ENCODE assay signal across 8 cellular contexts in the genomic region with DNA sequence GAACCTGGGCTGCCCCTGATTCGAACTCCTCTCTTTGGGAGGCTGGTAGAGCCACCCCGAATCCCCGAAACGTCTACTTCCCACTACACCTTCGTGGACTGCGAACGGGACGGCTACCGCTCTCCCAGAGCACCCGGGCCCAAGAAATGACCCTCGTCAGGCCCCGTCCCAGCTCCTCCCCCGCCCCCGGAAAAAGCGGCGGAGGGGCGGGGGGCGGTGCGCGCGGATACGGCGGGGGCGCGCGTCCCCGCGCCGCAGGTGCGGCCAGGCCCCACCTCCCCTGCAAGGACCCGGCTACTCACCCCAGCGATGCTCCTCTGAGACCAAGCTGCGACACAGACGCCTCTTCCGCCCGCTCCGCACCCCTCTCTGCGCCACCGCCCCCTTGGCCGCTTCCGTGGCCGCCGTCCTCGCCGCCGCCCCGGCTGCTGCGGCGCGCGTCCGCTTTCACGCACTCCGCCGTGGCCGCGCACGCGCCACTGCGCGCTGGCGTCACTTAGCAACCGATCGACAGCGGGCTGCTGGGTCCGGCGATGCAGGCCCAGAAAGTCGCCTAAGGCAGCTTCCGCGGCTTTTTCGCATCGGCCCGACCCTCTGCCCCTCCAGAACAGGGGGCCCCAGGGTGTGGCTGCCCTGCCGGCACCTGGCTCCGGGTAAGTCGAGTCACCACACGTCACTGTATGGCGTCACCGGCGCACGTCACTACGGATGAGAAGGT. TPM values are rescaled to one million over a fixed set of nuclear protein-coding genes. Genes with fewer than 3 reads are reported as not detected.
DNase-seq lines count a peak whose midpoint lies in the region; ATAC-seq and TF ChIP-seq lines count a peak whose summit lies in the region.

Gene BTBD9, minus strand, starts transcription at position 432 of the 718 bp plus-strand sequence.

- H3K27ac Mint-ChIP-seq in activated CD4-positive, alpha-beta memory T cell treated with anti-CD3 and anti-CD28 coated beads for 36 hours: peak within 1 kb of the TSS; percentile 90

- peaks cover 48% of the 10 kb centered on the region for H3K4me1 Mint-ChIP-seq in activated CD4-positive, alpha-beta memory T cell treated with anti-CD3 and anti-CD28 coated beads for 36 hours (ENCODE audit: low read depth)

- H3K36me3 Mint-ChIP-seq in activated CD4-positive, alpha-beta memory T cell treated with anti-CD3 and anti-CD28 coated beads for 36 hours: no peaks in the 10 kb centered on the region

- TF ChIP-seq CTCF in BE2C (IDR thresholded peaks at IDR 0.05; ENCODE audit: low read depth, low read length) (no peak), lower lobe of right lung (IDR thresholded peaks at IDR 0.05) (no peak)

- ATAC-seq in GM19035 (IDR thresholded peaks at IDR 0.05; ENCODE audit: unreplicated experiment) (peak; percentile 88), HG03342 (IDR thresholded peaks at IDR 0.05; ENCODE audit: unreplicated experiment) (peak; percentile 72), lower lobe of right lung (peak; percentile 94 to 95)

- H3K27me3 ChIP-seq in BE2C: no peaks in the 10 kb centered on the region
- no peaks in the 10 kb centered on the region for H3K27me3 ChIP-seq in lower lobe of right lung (ENCODE audit: low read depth)

- H3K4me3 ChIP-seq in BE2C (ENCODE audit: low read depth, low read length): peak within 1 kb of the TSS; percentile 85
- peak within 1 kb of the TSS; percentile 82 for H3K4me3 ChIP-seq in lower lobe of right lung

- H3K27me3 Mint-ChIP-seq in activated CD4-positive, alpha-beta memory T cell treated with anti-CD3 and anti-CD28 coated beads for 36 hours: no peaks in the 10 kb centered on the region

- peak within 1 kb of the TSS; percentile 96 for H3K27ac ChIP-seq in lower lobe of right lung

- CTCF ChIA-PET in activated CD4-positive, alpha-beta memory T cell treated with anti-CD3 and anti-CD28 coated beads for 36 hours (lab: Charles Lee): interaction anchor here (1.4 kb wide), 1 partner anchor 69 kb away, joined by 5 read pairs; no protein-coding TSS in a partner anchor

- no peaks in the 10 kb centered on the region for H3K9me3 Mint-ChIP-seq in activated CD4-positive, alpha-beta memory T cell treated with anti-CD3 and anti-CD28 coated beads for 36 hours

- no peaks in the 10 kb centered on the region for H3K4me1 ChIP-seq in BE2C
- H3K4me1 ChIP-seq in lower lobe of right lung: peaks cover 34% of the 10 kb centered on the region

- H3K36me3 ChIP-seq in BE2C (peaks cover 4% of the 10 kb centered on the region; the same call in 1 of the 2 replicates), lower lobe of right lung (no peaks in the 10 kb centered on the region)

- DNase-seq in BE2C (peak; percentile 83), NCI-H69 (lab: John Stamatoyannopoulos, UW) (peak; percentile 92), ecto neural progenitor cell (ENCODE audit: low spot score) (peak; percentile 88), lower lobe of right lung (peak; percentile 92)
- peak; percentile 87 for DNase-seq in activated CD4-positive, alpha-beta memory T cell treated with anti-CD3 and anti-CD28 coated beads for 36 hours
- DNase-seq in stimulated activated CD4-positive, alpha-beta T cell treated with anti-CD3 and anti-CD28 coated beads, TNF-alpha, amount 100 ng/mL, for 24 hours (ENCODE audit: low read depth in 3 of 3): peak; percentile 62 to 75 (median 62)

- H3K9me3 ChIP-seq in BE2C (no peaks in the 10 kb centered on the region), lower lobe of right lung (no peaks in the 10 kb centered on the region)

- intact Hi-C loops in activated CD4-positive, alpha-beta memory T cell treated with anti-CD3 and anti-CD28 coated beads for 36 hours (cut with micrococcal nuclease): loop anchor here (1.0 to 5.0 kb wide), 5 partner anchors 47 to 1207 kb away; partner anchors contain the start of genes CMTR1, GLO1 and ZFAND3
- intact Hi-C loops in lower lobe of right lung (cut with DNase I): no loop called here

- POLR2A ChIA-PET in activated CD4-positive, alpha-beta memory T cell treated with anti-CD3 and anti-CD28 coated beads for 36 hours (lab: Charles Lee): no interaction called here

- peak within 1 kb of the TSS; percentile 88 for H3K4me3 Mint-ChIP-seq in activated CD4-positive, alpha-beta memory T cell treated with anti-CD3 and anti-CD28 coated beads for 36 hours

RNA-seq across cellular contexts. Expression of gene BTBD9, which starts in this region (rescaled TPM):
- polyA plus RNA-seq in BE2C (2012; ENCODE audit: insufficient read depth, insufficient read length, low read depth): 6.8 TPM
- total RNA-seq in activated CD4-positive, alpha-beta memory T cell treated with anti-CD3 and anti-CD28 coated beads for 36 hours: 10 to 100 TPM; 14.4 to 14.6 TPM
- total RNA-seq in lower lobe of right lung: 49.7 TPM

Comparison
In these comparisons a context has a peak if more than half of its experiments do, and no peak if none do; other contexts are left out.
1. Peak in every context shown above with its lines: DNase-seq, ATAC-seq, H3K4me3 ChIP-seq and H3K27ac ChIP-seq.